20 cellular contexts compared by ENCODE assay signal in genomic region chr5:95184924-95185323, GRCh38.
"Had no signal": no experiment of that assay in that cellular context is flagged by ENCODE, and none has a peak within 500 bp of the region (broad histone marks: within the 10 kb centered on the region; RNA-seq: fewer than 3 reads in every experiment).

No MANE protein-coding gene starts in this region.

- H3K4me3 ChIP-seq: dorsolateral prefrontal cortex, lower lobe of right lung had no signal

- H3K27ac ChIP-seq: dorsolateral prefrontal cortex, epithelial cell of prostate, lower lobe of right lung had no signal

- H3K36me3 ChIP-seq: lower lobe of right lung had no signal

- H3K9me3 ChIP-seq: lower lobe of right lung had no signal

- H3K36me3 Mint-ChIP-seq: brain had no signal

- H3K4me1 Mint-ChIP-seq: activated CD4-positive, alpha-beta T cell treated with anti-CD3 and anti-CD28 coated beads, Interleukin-2, amount 10 ng/mL, durations not matched to agents 7 days and 5 days; brain; nephron had no signal

- FAIRE-seq: keratinocyte, urothelium cell line had no signal

- H3K9me3 Mint-ChIP-seq: activated CD4-positive, alpha-beta T cell treated with anti-CD3 and anti-CD28 coated beads, Interleukin-2, amount 10 ng/mL, durations not matched to agents 7 days and 5 days; activated T-cell treated with anti-CD3 and anti-CD28 coated beads, Interleukin-2, amount 50 U/mL, for 24 hours; activated T-helper 2 cell treated with anti-CD3 and anti-CD28 coated beads, Interferon-gamma antibody, Interleukin-2, Interleukin-4, amounts not matched to agents 10 μg/mL and 5 μg/mL and 100 μg/mL, durations not matched to agents 14 hours and 24 hours and 36 hours had no signal

- H3K4me1 ChIP-seq: lower lobe of right lung had no signal

- H3K4me3 Mint-ChIP-seq: activated CD4-positive, alpha-beta T cell treated with anti-CD3 and anti-CD28 coated beads, Interleukin-2, amount 10 ng/mL, durations not matched to agents 7 days and 5 days; activated CD8-positive, alpha-beta T cell treated with anti-CD3 and anti-CD28 coated beads, Interleukin-2, amount 10 ng/mL, durations not matched to agents 7 days and 5 days; activated T-cell treated with anti-CD3 and anti-CD28 coated beads, Interleukin-2, amount 50 U/mL, for 24 hours; brain; nephron had no signal

- H3K27ac Mint-ChIP-seq: activated CD4-positive, alpha-beta T cell treated with anti-CD3 and anti-CD28 coated beads, Interleukin-2, amount 10 ng/mL, durations not matched to agents 7 days and 5 days; activated CD8-positive, alpha-beta T cell treated with anti-CD3 and anti-CD28 coated beads, Interleukin-2, amount 10 ng/mL, durations not matched to agents 7 days and 5 days; activated T-cell treated with anti-CD3 and anti-CD28 coated beads, Interleukin-2, amount 50 U/mL, for 24 hours; activated T-helper 2 cell treated with anti-CD3 and anti-CD28 coated beads, Interferon-gamma antibody, Interleukin-2, Interleukin-4, amounts not matched to agents 10 μg/mL and 5 μg/mL and 100 μg/mL, durations not matched to agents 14 hours and 24 hours and 36 hours; brain; nephron; progenitor cell of endocrine pancreas had no signal

- H3K27me3 ChIP-seq: dorsolateral prefrontal cortex had no signal

- H3K27me3 Mint-ChIP-seq: brain, progenitor cell of endocrine pancreas had no signal

- ATAC-seq: activated CD4-positive, CD25-positive, alpha-beta regulatory T cell treated with anti-CD3 and anti-CD28 coated beads, Interleukin-2, amount 50 U/mL, for 24 hours; activated CD8-positive, alpha-beta T cell treated with anti-CD3 and anti-CD28 coated beads, Interleukin-2, amount 10 ng/mL, durations not matched to agents 7 days and 5 days had no signal

- DNase-seq: activated CD4-positive, alpha-beta T cell treated with anti-CD3 and anti-CD28 coated beads, Interleukin-2, amount 10 ng/mL, durations not matched to agents 7 days and 5 days; activated CD8-positive, alpha-beta T cell treated with anti-CD3 and anti-CD28 coated beads, Interleukin-2, amount 10 ng/mL, durations not matched to agents 7 days and 5 days; activated naive CD4-positive, alpha-beta T cell treated with Interleukin-2 at 50 U/mL for 16 hours; activated T-cell treated with anti-CD3 and anti-CD28 coated beads, Interleukin-2, amount 50 U/mL, for 24 hours; caudate nucleus; dorsolateral prefrontal cortex; foreskin melanocyte; hypothalamus; lower lobe of right lung; occipital lobe; stimulated activated CD8-positive, alpha-beta memory T cell treated with anti-CD3 and anti-CD28 coated beads, Interleukin-4, amount 100 ng/mL, for 48 hours; stimulated activated naive CD4-positive, alpha-beta T cell had no signal
